1 cellular context compared by ENCODE assay signal in the genomic region with DNA sequence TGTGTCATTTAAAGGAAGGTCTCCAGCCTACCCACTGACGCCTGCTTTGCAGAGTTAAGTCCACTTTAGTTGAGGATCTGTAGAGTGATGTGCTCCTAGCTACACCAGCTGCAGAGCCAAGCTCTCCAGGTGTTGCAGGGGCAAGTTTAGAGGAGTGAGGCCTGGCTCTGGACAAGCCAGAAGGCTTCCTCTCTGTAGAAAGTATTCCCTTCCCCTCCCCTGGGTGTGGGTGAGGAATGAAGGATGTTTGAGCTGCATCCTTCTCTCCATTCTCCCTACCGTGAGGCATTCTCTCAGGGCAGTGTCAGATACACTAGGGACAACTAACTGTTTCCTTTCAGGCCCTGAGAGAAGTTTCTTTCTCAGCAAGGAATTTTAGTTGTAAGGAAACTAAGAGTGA.
TF ChIP-seq lines count a peak whose summit lies in the region.

No MANE protein-coding gene starts in this region.

TF ChIP-seq in HepG2, 621 proteins besides CTCF, POLR2A, EP300 and RAD21 (continued from another document):
- TF ChIP-seq, protein P1, sequence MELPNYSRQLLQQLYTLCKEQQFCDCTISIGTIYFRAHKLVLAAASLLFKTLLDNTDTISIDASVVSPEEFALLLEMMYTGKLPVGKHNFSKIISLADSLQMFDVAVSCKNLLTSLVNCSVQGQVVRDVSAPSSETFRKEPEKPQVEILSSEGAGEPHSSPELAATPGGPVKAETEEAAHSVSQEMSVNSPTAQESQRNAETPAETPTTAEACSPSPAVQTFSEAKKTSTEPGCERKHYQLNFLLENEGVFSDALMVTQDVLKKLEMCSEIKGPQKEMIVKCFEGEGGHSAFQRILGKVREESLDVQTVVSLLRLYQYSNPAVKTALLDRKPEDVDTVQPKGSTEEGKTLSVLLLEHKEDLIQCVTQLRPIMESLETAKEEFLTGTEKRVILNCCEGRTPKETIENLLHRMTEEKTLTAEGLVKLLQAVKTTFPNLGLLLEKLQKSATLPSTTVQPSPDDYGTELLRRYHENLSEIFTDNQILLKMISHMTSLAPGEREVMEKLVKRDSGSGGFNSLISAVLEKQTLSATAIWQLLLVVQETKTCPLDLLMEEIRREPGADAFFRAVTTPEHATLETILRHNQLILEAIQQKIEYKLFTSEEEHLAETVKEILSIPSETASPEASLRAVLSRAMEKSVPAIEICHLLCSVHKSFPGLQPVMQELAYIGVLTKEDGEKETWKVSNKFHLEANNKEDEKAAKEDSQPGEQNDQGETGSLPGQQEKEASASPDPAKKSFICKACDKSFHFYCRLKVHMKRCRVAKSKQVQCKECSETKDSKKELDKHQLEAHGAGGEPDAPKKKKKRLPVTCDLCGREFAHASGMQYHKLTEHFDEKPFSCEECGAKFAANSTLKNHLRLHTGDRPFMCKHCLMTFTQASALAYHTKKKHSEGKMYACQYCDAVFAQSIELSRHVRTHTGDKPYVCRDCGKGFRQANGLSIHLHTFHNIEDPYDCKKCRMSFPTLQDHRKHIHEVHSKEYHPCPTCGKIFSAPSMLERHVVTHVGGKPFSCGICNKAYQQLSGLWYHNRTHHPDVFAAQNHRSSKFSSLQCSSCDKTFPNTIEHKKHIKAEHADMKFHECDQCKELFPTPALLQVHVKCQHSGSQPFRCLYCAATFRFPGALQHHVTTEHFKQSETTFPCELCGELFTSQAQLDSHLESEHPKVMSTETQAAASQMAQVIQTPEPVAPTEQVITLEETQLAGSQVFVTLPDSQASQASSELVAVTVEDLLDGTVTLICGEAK (IDR thresholded peaks at IDR 0.05): no peak
- TF ChIP-seq, protein P1 (CRISPR knock-in tag; IDR thresholded peaks at IDR 0.05): no peak
- TF ChIP-seq SRF (IDR thresholded peaks at IDR 0.05; ENCODE audit: low read depth, low read length) (no peak), SSRP1 (CRISPR knock-in tag; IDR thresholded peaks at IDR 0.05) (no peak), MBD4 (IDR thresholded peaks at IDR 0.05; ENCODE audit: borderline replicate concordance, low read length) (no peak)
- TF ChIP-seq, protein P2, sequence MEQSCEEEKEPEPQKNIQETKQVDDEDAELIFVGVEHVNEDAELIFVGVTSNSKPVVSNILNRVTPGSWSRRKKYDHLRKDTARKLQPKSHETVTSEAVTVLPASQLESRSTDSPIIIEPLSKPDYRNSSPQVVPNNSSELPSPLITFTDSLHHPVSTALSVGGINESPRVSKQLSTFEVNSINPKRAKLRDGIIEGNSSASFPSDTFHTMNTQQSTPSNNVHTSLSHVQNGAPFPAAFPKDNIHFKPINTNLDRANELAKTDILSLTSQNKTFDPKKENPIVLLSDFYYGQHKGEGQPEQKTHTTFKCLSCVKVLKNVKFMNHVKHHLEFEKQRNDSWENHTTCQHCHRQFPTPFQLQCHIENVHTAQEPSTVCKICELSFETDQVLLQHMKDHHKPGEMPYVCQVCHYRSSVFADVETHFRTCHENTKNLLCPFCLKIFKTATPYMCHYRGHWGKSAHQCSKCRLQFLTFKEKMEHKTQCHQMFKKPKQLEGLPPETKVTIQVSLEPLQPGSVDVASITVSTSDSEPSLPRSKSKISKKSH (CRISPR knock-in tag; IDR thresholded peaks at IDR 0.05; ENCODE audit: borderline replicate concordance): no peak
